17 cellular contexts compared by ENCODE assay signal in the genomic region with DNA sequence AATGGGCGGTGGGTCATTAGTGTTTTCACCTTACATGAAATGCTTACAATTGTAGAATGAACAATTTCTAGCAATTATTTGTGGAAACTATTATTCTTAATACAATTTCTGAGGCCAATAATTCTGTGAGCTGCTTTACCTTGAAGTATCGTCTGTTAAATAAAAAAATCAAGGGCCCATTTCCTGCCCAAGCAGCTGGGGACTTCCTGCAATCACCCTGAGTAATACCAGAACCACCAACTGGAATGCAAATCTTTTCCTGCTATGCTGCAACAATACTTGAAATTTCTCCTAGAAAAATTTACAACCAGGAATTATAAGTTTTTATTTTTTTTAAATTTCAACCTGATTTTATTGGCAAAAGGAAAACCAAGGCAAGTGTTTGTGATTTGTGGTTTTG. TPM values are rescaled to one million over a fixed set of nuclear protein-coding genes. Genes with fewer than 3 reads are reported as not detected.
"Had no signal": no experiment of that assay in that cellular context is flagged by ENCODE, and none has a peak within 500 bp of the region (broad histone marks: within the 10 kb centered on the region; RNA-seq: fewer than 3 reads in every experiment).

No MANE protein-coding gene starts in this region.

- H3K36me3 Mint-ChIP-seq: activated CD4-positive, alpha-beta memory T cell treated with anti-CD3 and anti-CD28 coated beads for 36 hours; activated CD8-positive, alpha-beta memory T cell treated with anti-CD3 and anti-CD28 coated beads, Interleukin-2, amount 10 ng/mL, durations not matched to agents 7 days and 5 days had no signal

- FAIRE-seq: colon, endometrium had no signal

- H3K9me3 Mint-ChIP-seq: activated CD4-positive, alpha-beta memory T cell treated with anti-CD3 and anti-CD28 coated beads for 36 hours; activated T-cell treated with anti-CD3 and anti-CD28 coated beads, Interleukin-2, amount 50 U/mL, for 24 hours had no signal

- H3K9me3 ChIP-seq: psoas muscle, right lobe of liver, transverse colon had no signal

- H3K36me3 ChIP-seq: cardiac muscle cell, right lobe of liver, transverse colon had no signal

- DNase-seq: activated CD4-positive, alpha-beta memory T cell treated with anti-CD3 and anti-CD28 coated beads for 36 hours; activated CD4-positive, alpha-beta T cell treated with anti-CD3 and anti-CD28 coated beads for 36 hours; activated CD8-positive, alpha-beta memory T cell treated with anti-CD3 and anti-CD28 coated beads, Interleukin-2, amount 10 ng/mL, durations not matched to agents 7 days and 5 days; activated effector memory CD4-positive, alpha-beta T cell treated with Interleukin-2 at 50 U/mL for 16 hours; activated naive CD4-positive, alpha-beta T cell treated with anti-CD3 and anti-CD28 coated beads, Interleukin-2, amount 50 U/mL, for 16 hours; activated T-cell treated with anti-CD3 and anti-CD28 coated beads, Interleukin-2, amount 50 U/mL, for 24 hours; midbrain; psoas muscle; right lobe of liver; stimulated activated naive CD8-positive, alpha-beta T cell treated with anti-CD3 and anti-CD28 coated beads, Interleukin-15, Interleukin-2, amounts not matched to agents 100 U/mL and 50 U/mL, for 24 hours; T-helper 9 cell; transverse colon had no signal

- H3K27ac ChIP-seq: cardiac muscle cell, psoas muscle, right lobe of liver, transverse colon, VCaP had no signal

- ATAC-seq: activated CD4-positive, alpha-beta T cell treated with anti-CD3 and anti-CD28 coated beads for 36 hours; activated CD8-positive, alpha-beta memory T cell treated with anti-CD3 and anti-CD28 coated beads, Interleukin-2, amount 10 ng/mL, durations not matched to agents 7 days and 5 days; esophagus mucosa; psoas muscle; right lobe of liver; stimulated activated naive CD8-positive, alpha-beta T cell treated with anti-CD3 and anti-CD28 coated beads, Interleukin-15, Interleukin-2, amounts not matched to agents 100 U/mL and 50 U/mL, for 24 hours had no signal

- H3K27me3 Mint-ChIP-seq: activated CD8-positive, alpha-beta memory T cell treated with anti-CD3 and anti-CD28 coated beads, Interleukin-2, amount 10 ng/mL, durations not matched to agents 7 days and 5 days; activated T-cell treated with anti-CD3 and anti-CD28 coated beads, Interleukin-2, amount 50 U/mL, for 24 hours had no signal

- H3K27ac Mint-ChIP-seq: activated CD4-positive, alpha-beta memory T cell treated with anti-CD3 and anti-CD28 coated beads for 36 hours; activated CD4-positive, alpha-beta T cell treated with anti-CD3 and anti-CD28 coated beads for 36 hours; activated CD8-positive, alpha-beta memory T cell treated with anti-CD3 and anti-CD28 coated beads, Interleukin-2, amount 10 ng/mL, durations not matched to agents 7 days and 5 days; activated T-cell treated with anti-CD3 and anti-CD28 coated beads, Interleukin-2, amount 50 U/mL, for 24 hours had no signal

- H3K4me3 ChIP-seq: cardiac muscle cell, psoas muscle, right lobe of liver, transverse colon had no signal

- H3K4me3 Mint-ChIP-seq: activated CD4-positive, alpha-beta memory T cell treated with anti-CD3 and anti-CD28 coated beads for 36 hours; activated CD4-positive, alpha-beta T cell treated with anti-CD3 and anti-CD28 coated beads for 36 hours; activated CD8-positive, alpha-beta memory T cell treated with anti-CD3 and anti-CD28 coated beads, Interleukin-2, amount 10 ng/mL, durations not matched to agents 7 days and 5 days; activated T-cell treated with anti-CD3 and anti-CD28 coated beads, Interleukin-2, amount 50 U/mL, for 24 hours had no signal

- H3K4me1 ChIP-seq: psoas muscle, right lobe of liver, transverse colon had no signal

- H3K27me3 ChIP-seq: cardiac muscle cell, right lobe of liver, transverse colon had no signal

- H3K4me1 Mint-ChIP-seq: activated CD4-positive, alpha-beta T cell treated with anti-CD3 and anti-CD28 coated beads for 36 hours; activated CD8-positive, alpha-beta memory T cell treated with anti-CD3 and anti-CD28 coated beads, Interleukin-2, amount 10 ng/mL, durations not matched to agents 7 days and 5 days had no signal

RNA-seq across cellular contexts. Expression of gene ADAMTS16, which starts 52.6 kb away (rescaled TPM):
- total RNA-seq: activated CD4-positive, alpha-beta memory T cell treated with anti-CD3 and anti-CD28 coated beads for 36 hours; activated CD4-positive, alpha-beta T cell treated with anti-CD3 and anti-CD28 coated beads for 36 hours; activated CD8-positive, alpha-beta memory T cell treated with anti-CD3 and anti-CD28 coated beads, Interleukin-2, amount 10 ng/mL, durations not matched to agents 7 days and 5 days; cardiac muscle cell; esophagus mucosa; right lobe of liver had no signal
- polyA plus RNA-seq: cardiac muscle cell had no signal
